ENCODE assay signal across 31 cellular contexts in genomic region chr11:6892400-6892799, GRCh38. TPM values are rescaled to one million over a fixed set of nuclear protein-coding genes. Genes with fewer than 3 reads are reported as not detected.
"Had no signal": no experiment of that assay in that cellular context is flagged by ENCODE, and none has a peak within 500 bp of the region (broad histone marks: within the 10 kb centered on the region; RNA-seq: fewer than 3 reads in every experiment).

Gene OR2D2 (minus strand): TSS chr11:6892500. CDS start chr11:6892500, 0 bp downstream.

- H3K27ac ChIP-seq: colonic mucosa, coronary artery, dorsolateral prefrontal cortex, epithelial cell of prostate, esophagus muscularis mucosa, esophagus squamous epithelium, foreskin keratinocyte, gastrocnemius medialis, gastroesophageal sphincter, heart left ventricle, heart right ventricle, hepatocyte had no signal

- ATAC-seq: effector memory CD8-positive, alpha-beta T cell; esophagus mucosa; foreskin keratinocyte; gastrocnemius medialis; gastroesophageal sphincter; heart left ventricle; heart right ventricle had no signal

- H3K4me2 ChIP-seq: hepatocyte had no signal

- H2AFZ ChIP-seq: hepatocyte had no signal

- DNase-seq: colonic mucosa; cortex of kidney; dermis blood vessel endothelial cell; dorsolateral prefrontal cortex; effector CD4-positive, alpha-beta T cell; effector CD8-positive, alpha-beta T cell; effector memory CD4-positive, alpha-beta T cell; effector memory CD8-positive, alpha-beta T cell; endodermal cell; erythroblast; esophagus squamous epithelium; foreskin fibroblast; foreskin keratinocyte; foreskin melanocyte; gastrocnemius medialis; glutamatergic neuron; head of caudate nucleus; heart left ventricle; heart right ventricle had no signal

- H3K4me1 ChIP-seq: colonic mucosa, esophagus muscularis mucosa, esophagus squamous epithelium, foreskin keratinocyte, gastrocnemius medialis, gastroesophageal sphincter, heart left ventricle, heart right ventricle had no signal

- H3K27me3 ChIP-seq: colonic mucosa, esophagus squamous epithelium, foreskin keratinocyte, gastrocnemius medialis, gastroesophageal sphincter, heart left ventricle, heart right ventricle, hepatocyte had no signal

- H3K9me3 ChIP-seq: colonic mucosa, esophagus muscularis mucosa, esophagus squamous epithelium, gastrocnemius medialis had no signal

- H3K4me3 ChIP-seq: colonic mucosa, coronary artery, dorsolateral prefrontal cortex, esophagus muscularis mucosa, esophagus squamous epithelium, gastrocnemius medialis, gastroesophageal sphincter, heart left ventricle, heart right ventricle, hepatocyte had no signal

- FAIRE-seq: colon, endometrium, endothelial cell of umbilical vein, frontal cortex had no signal

- H3K79me2 ChIP-seq: hepatocyte had no signal

- H3K36me3 ChIP-seq: colonic mucosa, esophagus muscularis mucosa, esophagus squamous epithelium, gastrocnemius medialis, gastroesophageal sphincter, heart left ventricle, heart right ventricle had no signal

RNA-seq across cellular contexts. Expression of gene OR2D2, which starts in this region (rescaled TPM):
- total RNA-seq: esophagus muscularis mucosa, gastrocnemius medialis, heart left ventricle, heart right ventricle had no signal
- polyA plus RNA-seq: esophagus, fibroblast of lung, foreskin keratinocyte, heart left ventricle, heart right ventricle, hepatocyte had no signal
